In genomic region chr17:78825696-78826095, GRCh38 we compare ENCODE assay signal across 18 cellular contexts. TPM values are rescaled to one million over a fixed set of nuclear protein-coding genes. Genes with fewer than 3 reads are reported as not detected.
DNase-seq lines count a peak whose midpoint lies in the region; ATAC-seq, FAIRE-seq and TF ChIP-seq lines count a peak whose summit lies in the region.
"Had no signal": no experiment of that assay in that cellular context is flagged by ENCODE, and none has a peak within 500 bp of the region (broad histone marks: within the 10 kb centered on the region; RNA-seq: fewer than 3 reads in every experiment).

No MANE protein-coding gene starts in this region.

- peaks cover 36% of the 10 kb centered on the region for H3K4me1 Mint-ChIP-seq in activated naive CD4-positive, alpha-beta T cell treated with anti-CD3 and anti-CD28 coated beads, Interleukin-2, amount 10 ng/mL, durations not matched to agents 7 days and 5 days
- peaks cover 2 to 17% (median 6%) of the 10 kb centered on the region in 3 donors for H3K4me1 Mint-ChIP-seq in IgD-negative memory B cell

- H3K9me3 ChIP-seq in spleen (no peaks in the 10 kb centered on the region), mammary epithelial cell (replicated peaks; ENCODE audit: insufficient read depth, low read length) (no peaks in the 10 kb centered on the region), uterus (no peaks in the 10 kb centered on the region)
- H3K9me3 ChIP-seq: Caco-2, suprapubic skin had no signal

- intact Hi-C loops in spleen (cut with DNase I; ENCODE audit: low total_unique reads) (no loop called here), mammary epithelial cell (cut with micrococcal nuclease) (no loop called here), uterus (cut with DNase I; ENCODE audit: low total_unique reads) (no loop called here)

- H3K79me2 ChIP-seq in mammary epithelial cell (ENCODE audit: insufficient read depth, low read length), result peaks cover 62% of the 10 kb centered on the region

- ATAC-seq in GM19351 (IDR thresholded peaks at IDR 0.05; ENCODE audit: unreplicated experiment), result no peak
- ATAC-seq: left cardiac atrium had no signal

- no peak for TF ChIP-seq CTCF in bronchial epithelial cell (IDR thresholded peaks at IDR 0.05; ENCODE audit: insufficient read depth, low read length, severe bottlenecking)
- TF ChIP-seq CTCF in spleen (IDR thresholded peaks at IDR 0.05 in 8 of 11, conservative IDR thresholded peaks at IDR 0.05 in 3 of 11), result no peak
- no peak for TF ChIP-seq CTCF in mammary epithelial cell (conservative IDR thresholded peaks at IDR 0.05 in 1 of 2, IDR thresholded peaks at IDR 0.05 in 1 of 2; ENCODE audit: extremely low read depth in 1 of 2, insufficient read depth in 1 of 2, low read depth in 1 of 2, low read length in 2 of 2)
- TF ChIP-seq CTCF in uterus (IDR thresholded peaks at IDR 0.05), result no peak

- no peak for TF ChIP-seq POLR2A in spleen (IDR thresholded peaks at IDR 0.05)
- TF ChIP-seq POLR2A in uterus (IDR thresholded peaks at IDR 0.05), result no peak

- peaks cover 74% of the 10 kb centered on the region for H3K36me3 Mint-ChIP-seq in activated naive CD4-positive, alpha-beta T cell treated with anti-CD3 and anti-CD28 coated beads, Interleukin-2, amount 10 ng/mL, durations not matched to agents 7 days and 5 days
- peaks cover 7% of the 10 kb centered on the region for H3K36me3 Mint-ChIP-seq in IgD-negative memory B cell

- in situ Hi-C loops in mammary epithelial cell (cut with MboI; ENCODE audit: low sequenced_read_pairs in 2 of 2), result no loop called here

- H3K27ac ChIP-seq in spleen (peak overlapping the region in 2 of 8 donors; percentile 38 to 49), mammary epithelial cell (ENCODE audit: insufficient read depth, low read depth, low read length) (no peak overlapping the region), uterus (no peak overlapping the region)
- H3K27ac ChIP-seq: suprapubic skin had no signal

- no peaks in the 10 kb centered on the region for H3K27me3 Mint-ChIP-seq in activated naive CD4-positive, alpha-beta T cell treated with anti-CD3 and anti-CD28 coated beads, Interleukin-2, amount 10 ng/mL, durations not matched to agents 7 days and 5 days
- no peaks in the 10 kb centered on the region for H3K27me3 Mint-ChIP-seq in IgD-negative memory B cell
- H3K27me3 Mint-ChIP-seq: activated CD4-positive, alpha-beta T cell treated with anti-CD3 and anti-CD28 coated beads, Interleukin-2, amount 10 ng/mL, durations not matched to agents 24 days and 14 days had no signal

- dilution Hi-C loops in mammary epithelial cell (cut with HindIII; ENCODE audit: low sequenced_read_pairs), result no loop called here

- no peaks in the 10 kb centered on the region for H3K9me3 Mint-ChIP-seq in activated naive CD4-positive, alpha-beta T cell treated with anti-CD3 and anti-CD28 coated beads, Interleukin-2, amount 10 ng/mL, durations not matched to agents 7 days and 5 days
- no peaks in the 10 kb centered on the region for H3K9me3 Mint-ChIP-seq in IgD-negative memory B cell
- H3K9me3 Mint-ChIP-seq: activated CD4-positive, alpha-beta T cell treated with anti-CD3 and anti-CD28 coated beads, Interleukin-2, amount 10 ng/mL, durations not matched to agents 24 days and 14 days had no signal

- H3K36me3 ChIP-seq in bronchial epithelial cell (ENCODE audit: control insufficient read depth, insufficient read depth, low read length) (peaks cover 55% of the 10 kb centered on the region), spleen (peaks cover 0 to 100% (median 97%) of the 10 kb centered on the region in 6 donors), mammary epithelial cell (ENCODE audit: insufficient read depth, low read length) (peaks cover 42% of the 10 kb centered on the region), uterus (no peaks in the 10 kb centered on the region)

- CTCF ChIA-PET in activated naive CD4-positive, alpha-beta T cell treated with anti-CD3 and anti-CD28 coated beads, Interleukin-2, amount 10 ng/mL, durations not matched to agents 7 days and 5 days (lab: Charles Lee), result interaction anchor here (0.7 kb wide), 1 partner anchor 18 kb away, joined by 3 read pairs; no protein-coding TSS in a partner anchor
- CTCF ChIA-PET in mammary epithelial cell (lab: Charles Lee; ENCODE audit: low non-redundant PET), result interaction anchor here (0.6 kb wide), 1 partner anchor 40 kb away, joined by 9 read pairs; no protein-coding TSS in a partner anchor

- H2AFZ ChIP-seq in mammary epithelial cell (ENCODE audit: low read depth, low read length), result no peak overlapping the region

- FAIRE-seq in bronchial epithelial cell (lab: Jason Lieb, UNC), result peak; percentile 58
- FAIRE-seq: H54 had no signal

- BruUV-seq in mammary epithelial cell (replicated peaks; lab: Mats Ljungman, UMichigan), result no TSS peak

- H3K4me3 Mint-ChIP-seq in activated naive CD4-positive, alpha-beta T cell treated with anti-CD3 and anti-CD28 coated beads, Interleukin-2, amount 10 ng/mL, durations not matched to agents 7 days and 5 days, result no peak overlapping the region
- H3K4me3 Mint-ChIP-seq in IgD-negative memory B cell, result peak overlapping the region in 1 of 4 donors; percentile 23
- H3K4me3 Mint-ChIP-seq: activated CD4-positive, alpha-beta T cell treated with anti-CD3 and anti-CD28 coated beads, Interleukin-2, amount 10 ng/mL, durations not matched to agents 24 days and 14 days had no signal

- H3K4me1 ChIP-seq in spleen (peaks cover 0 to 31% (median 12%) of the 10 kb centered on the region in 6 donors), mammary epithelial cell (ENCODE audit: insufficient read depth, low read length) (no peaks in the 10 kb centered on the region), uterus (no peaks in the 10 kb centered on the region)
- H3K4me1 ChIP-seq: Caco-2 had no signal

- WGBS in spleen, 5 donors, result 75 to 95% (median 95%) methylated on average over 6 of the region's 6 CpGs
- 95% methylated on average over 3 of the region's 6 CpGs for WGBS in mammary epithelial cell (ENCODE audit: low coverage, missing lambda C conversion rate)

- H3K27me3 ChIP-seq in bronchial epithelial cell (ENCODE audit: control insufficient read depth, insufficient read depth, low read length), result no peaks in the 10 kb centered on the region
- no peaks in the 10 kb centered on the region for H3K27me3 ChIP-seq in spleen (replicated peaks in 1 of 7)
- no peaks in the 10 kb centered on the region for H3K27me3 ChIP-seq in mammary epithelial cell (ENCODE audit: insufficient read depth, low read length)
- no peaks in the 10 kb centered on the region for H3K27me3 ChIP-seq in uterus
- H3K27me3 ChIP-seq: suprapubic skin had no signal

- H3K9ac ChIP-seq in mammary epithelial cell (ENCODE audit: insufficient read depth, low read length), result no peak overlapping the region

- H3K4me2 ChIP-seq in mammary epithelial cell (ENCODE audit: insufficient read depth, low read depth, low read length), result no peak overlapping the region

- H3K4me3 ChIP-seq in bronchial epithelial cell (ENCODE audit: low read depth, low read length) (no peak overlapping the region), spleen (no peak overlapping the region), mammary epithelial cell (replicated peaks in 1 of 3; ENCODE audit: insufficient read depth in 1 of 3, low read depth in 2 of 3, low read length in 3 of 3) (no peak overlapping the region), uterus (no peak overlapping the region)
- H3K4me3 ChIP-seq: suprapubic skin had no signal

- DNase-seq in activated naive CD4-positive, alpha-beta T cell treated with anti-CD3 and anti-CD28 coated beads, Interleukin-2, amount 10 ng/mL, durations not matched to agents 7 days and 5 days, result peak; percentile 11
- DNase-seq in activated naive CD4-positive, alpha-beta T cell treated with Interleukin-2 at 50 U/mL for 16 hours, result no peak
- DNase-seq in bronchial epithelial cell (ENCODE audit: low read depth) (no peak), spleen (peak; percentile 62), mammary epithelial cell (no peak), uterus (no peak)
- DNase-seq: activated CD4-positive, alpha-beta T cell treated with anti-CD3 and anti-CD28 coated beads, Interleukin-2, amount 10 ng/mL, durations not matched to agents 24 days and 14 days; amniotic stem cell; Caco-2; effector CD8-positive, alpha-beta T cell; left cardiac atrium; NCI-H1694; SHP77; stimulated activated CD8-positive, alpha-beta memory T cell treated with anti-CD3 and anti-CD28 coated beads, Interleukin-4, amount 100 ng/mL, for 48 hours had no signal

- peak overlapping the region; percentile 46 for H3K27ac Mint-ChIP-seq in activated naive CD4-positive, alpha-beta T cell treated with anti-CD3 and anti-CD28 coated beads, Interleukin-2, amount 10 ng/mL, durations not matched to agents 7 days and 5 days
- H3K27ac Mint-ChIP-seq in IgD-negative memory B cell, result peak overlapping the region; percentile 5 to 55 (median 52)

- no peaks in the 10 kb centered on the region for H4K20me1 ChIP-seq in mammary epithelial cell (ENCODE audit: insufficient read depth, low read length)

RNA-seq across cellular contexts. Expression of gene USP36, which starts 14.9 kb away (rescaled TPM):
- polyA plus RNA-seq in IgD-negative memory B cell (28.8 TPM), spleen (10 to 100 TPM; 13.4 to 26.1 (median 25.0) TPM), mammary epithelial cell (23.7 TPM)
- total RNA-seq in bronchial epithelial cell (18.8 and 21.6 TPM in 2 replicates), spleen (10 to 100 TPM; 38.0 to 95.0 (median 60.1) TPM), mammary epithelial cell (10 to 100 TPM; 35.7 to 80.8 TPM), uterus (100 to 1,000 TPM in 1 of 4 donors, 10 to 100 TPM in 2, 1 to 10 TPM in 1; 6.5 to 102 (median 31.9) TPM)
- 73.4 TPM for polyA minus RNA-seq in mammary epithelial cell

RNA-seq across cellular contexts. Expression of gene CYTH1, which starts 43.6 kb away (rescaled TPM):
- polyA plus RNA-seq in IgD-negative memory B cell, result 210 TPM
- total RNA-seq in bronchial epithelial cell, result 35.5 and 44.8 TPM in 2 replicates
- 100 to 1,000 TPM; 119 to 169 (median 138) TPM for total RNA-seq in spleen
- polyA plus RNA-seq in spleen, result 100 to 1,000 TPM in 1 of 3 donors, 10 to 100 TPM in 2; 66.9 to 102 (median 79.4) TPM
- total RNA-seq in mammary epithelial cell, result 10 to 100 TPM; 25.8 to 35.7 TPM
- 18.2 TPM for polyA plus RNA-seq in mammary epithelial cell
- polyA minus RNA-seq in mammary epithelial cell, result 10.1 TPM
- 10 to 100 TPM in 3 of 4 donors, 1 to 10 TPM in 1; 6.2 to 56.1 (median 44.3) TPM for total RNA-seq in uterus

Comparison
In these comparisons a context has a peak if more than half of its experiments do, and no peak if none do; other contexts are left out.
1. DNase-seq: peak in activated naive CD4-positive, alpha-beta T cell treated with anti-CD3 and anti-CD28 coated beads, Interleukin-2, amount 10 ng/mL, durations not matched to agents 7 days and 5 days (single experiment) and spleen (single experiment); none in activated naive CD4-positive, alpha-beta T cell treated with Interleukin-2 at 50 U/mL for 16 hours (single experiment), bronchial epithelial cell (single experiment), mammary epithelial cell (single experiment) and uterus (0 of 2).